Comparison of ENCODE assay signal across 10 cellular contexts in genomic region chr10:62852961-62853702, GRCh38. TPM values are rescaled to one million over a fixed set of nuclear protein-coding genes. Genes with fewer than 3 reads are reported as not detected.
DNase-seq lines count a peak whose midpoint lies in the region; ATAC-seq and TF ChIP-seq lines count a peak whose summit lies in the region.
"Had no signal": no experiment of that assay in that cellular context is flagged by ENCODE, and none has a peak within 500 bp of the region (broad histone marks: within the 10 kb centered on the region; RNA-seq: fewer than 3 reads in every experiment).

No MANE protein-coding gene starts in this region.

- H3K4me3 ChIP-seq in HL-60 (replicated peaks; ENCODE audit: insufficient read depth, low read length) (no peak overlapping the region), transverse colon (no peak overlapping the region)
- H3K4me3 ChIP-seq: thoracic aorta had no signal

- intact Hi-C loops in transverse colon (cut with DNase I; ENCODE audit: low total_unique reads) = no loop called here

- in situ Hi-C loops in transverse colon (cut with MboI; ENCODE audit: low pct_ligation_motif_present in 1 of 4, low pct_unique_long_range_greater_than_20kb in 1 of 4, low sequenced_read_pairs in 3 of 4) = no loop called here

- H3K9me3 ChIP-seq in transverse colon = no peaks in the 10 kb centered on the region
- H3K9me3 ChIP-seq: thoracic aorta had no signal

- no peaks in the 10 kb centered on the region for H3K4me1 ChIP-seq in transverse colon

- TF ChIP-seq EP300 in transverse colon (IDR thresholded peaks at IDR 0.05; ENCODE audit: low read depth) = no peak

- DNase-seq in HL-60 (ENCODE audit: low read depth in 1 of 2, low spot score in 1 of 2) = peak; percentile 43 to 75
- peak; percentile 35 for DNase-seq in medulla oblongata (ENCODE audit: extremely low spot score)
- no peak for DNase-seq in transverse colon
- DNase-seq in iPS-NIHi11 (ENCODE audit: low spot score) = no peak
- DNase-seq in foreskin melanocyte = no peak
- DNase-seq in AG08395 (ENCODE audit: low spot score) = no peak
- DNase-seq: HCEC 1CT had no signal

- H3K27ac ChIP-seq in HL-60 (replicated peaks) = peak overlapping the region; percentile 55
- no peak overlapping the region for H3K27ac ChIP-seq in transverse colon
- H3K27ac ChIP-seq: thoracic aorta had no signal

- ATAC-seq in GM18858 (IDR thresholded peaks at IDR 0.05; ENCODE audit: unreplicated experiment) (peak; percentile 69), GM21717 (IDR thresholded peaks at IDR 0.05; ENCODE audit: unreplicated experiment) (peak; percentile 74)

- 55 to 62% methylated on average over 6 of the region's 6 CpGs for WGBS in transverse colon (ENCODE audit: low coverage in 1 of 2), 2 donors

- no peak for TF ChIP-seq POLR2A in transverse colon (IDR thresholded peaks at IDR 0.05)

- no peaks in the 10 kb centered on the region for H3K27me3 ChIP-seq in HL-60 (ENCODE audit: insufficient read depth, poor library complexity, severe bottlenecking)
- H3K27me3 ChIP-seq in transverse colon = no peaks in the 10 kb centered on the region

- no peaks in the 10 kb centered on the region for H3K36me3 ChIP-seq in transverse colon
- H3K36me3 ChIP-seq: thoracic aorta had no signal

- no peak for TF ChIP-seq CTCF in HL-60 (IDR thresholded peaks at IDR 0.05; ENCODE audit: insufficient read depth, low read length)
- no peak for TF ChIP-seq CTCF in transverse colon (IDR thresholded peaks at IDR 0.05)

RNA-seq across cellular contexts. Expression of gene EGR2, which starts 37.0 kb away (rescaled TPM):
- total RNA-seq in transverse colon = 1 to 10 TPM in 1 of 4 donors, under 1 TPM in 1, not detected in 2; 0.82 to 1.3 TPM

RNA-seq across cellular contexts. Expression of gene ADO, which starts 48.6 kb away (rescaled TPM):
- 10 to 100 TPM in 3 of 4 donors, 1 to 10 TPM in 1; 9.6 to 25.4 (median 15.0) TPM for total RNA-seq in transverse colon

Comparison
In these comparisons a context has a peak if more than half of its experiments do, and no peak if none do; other contexts are left out.
1. DNase-seq: peak in HL-60 (2 of 2) and medulla oblongata (single experiment); none in transverse colon (single experiment), iPS-NIHi11 (single experiment), foreskin melanocyte (single experiment) and AG08395 (single experiment).